8 cellular contexts compared by ENCODE assay signal in genomic region chr14:104932676-104933631, GRCh38. TPM values are rescaled to one million over a fixed set of nuclear protein-coding genes. Genes with fewer than 3 reads are reported as not detected.
DNase-seq lines count a peak whose midpoint lies in the region; TF ChIP-seq lines count a peak whose summit lies in the region.

No MANE protein-coding gene starts in this region.

- H3K79me2 ChIP-seq in KMS-11 (ENCODE audit: insufficient read depth, low read depth), result no peaks in the 10 kb centered on the region

- no peak overlapping the region for H3K9ac ChIP-seq in KMS-11

- no peaks in the 10 kb centered on the region for H3K9me3 ChIP-seq in SJSA1 (replicated peaks)

- H3K4me3 ChIP-seq in KMS-11 (IDR thresholded peaks at IDR 0.05; ENCODE audit: insufficient read depth, low read depth, low read length) (no peak overlapping the region), SJSA1 (peak overlapping the region; percentile 44)

- H3K4me1 ChIP-seq in KMS-11 (ENCODE audit: low read depth, poor library complexity, severe bottlenecking), result peaks cover 5% of the 10 kb centered on the region
- H3K4me1 ChIP-seq in SJSA1 (replicated peaks), result peaks cover 8% of the 10 kb centered on the region

- DNase-seq in DMS153 treated with DMSO at 0.1 percent for 48 hours (lab: John Stamatoyannopoulos, UW; ENCODE audit: unreplicated experiment) (peak; percentile 3), DMS153 (lab: John Stamatoyannopoulos, UW) (no peak), SJSA1 (ENCODE audit: low read depth in 1 of 2, low spot score in 2 of 2) (peak; percentile 84 to 88), germinal center (ENCODE audit: low spot score) (peak; percentile 86), occipital lobe (lab: John Stamatoyannopoulos, UW) (peak; percentile 57), superior temporal gyrus (ENCODE audit: extremely low spot score) (peak; percentile 67)
- peak; percentile 77 for DNase-seq in activated gamma-delta T cell treated with anti-CD3 and anti-CD28 coated beads, Interleukin-2, amount 50 U/mL, for 16 hours (ENCODE audit: low read depth)

- H3K4me2 ChIP-seq in KMS-11, result 0 out of 2 replicates have a peak overlapping the region, but pooled peaks have one; percentile 33

- no peak for TF ChIP-seq CTCF in KMS-11 (conservative IDR thresholded peaks at IDR 0.05; ENCODE audit: low read depth, low read length)

- H3K27ac ChIP-seq in KMS-11 (no peak overlapping the region), SJSA1 (no peak overlapping the region)

- H3K27me3 ChIP-seq in KMS-11 (ENCODE audit: insufficient read depth, low read depth) (peaks cover under 1% of the 10 kb centered on the region; the same call in 1 of the 2 replicates), SJSA1 (replicated peaks) (no peaks in the 10 kb centered on the region)

- H3K36me3 ChIP-seq in KMS-11 (ENCODE audit: insufficient read depth) (no peaks in the 10 kb centered on the region), SJSA1 (no peaks in the 10 kb centered on the region)

- no peaks in the 10 kb centered on the region for H4K20me1 ChIP-seq in KMS-11 (ENCODE audit: insufficient read depth)

- peak overlapping the region; percentile 18; the same call in 1 of the 2 replicates for H2AFZ ChIP-seq in KMS-11 (ENCODE audit: low read depth)

RNA-seq across cellular contexts. Expression of gene PLD4, which starts 8.3 kb away (rescaled TPM):
- not detected in 2 replicates for total RNA-seq in SJSA1 (2014; rRNA removed; shearing (Covaris generic))
- 5.8 TPM for total RNA-seq in occipital lobe

RNA-seq across cellular contexts. Expression of gene AHNAK2, which starts 45.2 kb away (rescaled TPM):
- total RNA-seq in SJSA1 (2014; rRNA removed; shearing (Covaris generic)), result 4.3 and 8.9 TPM in 2 replicates
- 20.6 TPM for total RNA-seq in occipital lobe

RNA-seq across cellular contexts. Expression of gene CLBA1, which starts 52.6 kb away (rescaled TPM):
- 3.6 and 3.8 TPM in 2 replicates for total RNA-seq in SJSA1 (2014; rRNA removed; shearing (Covaris generic))
- total RNA-seq in occipital lobe, result 10.1 TPM
